25 cellular contexts compared by ENCODE assay signal in the genomic region with DNA sequence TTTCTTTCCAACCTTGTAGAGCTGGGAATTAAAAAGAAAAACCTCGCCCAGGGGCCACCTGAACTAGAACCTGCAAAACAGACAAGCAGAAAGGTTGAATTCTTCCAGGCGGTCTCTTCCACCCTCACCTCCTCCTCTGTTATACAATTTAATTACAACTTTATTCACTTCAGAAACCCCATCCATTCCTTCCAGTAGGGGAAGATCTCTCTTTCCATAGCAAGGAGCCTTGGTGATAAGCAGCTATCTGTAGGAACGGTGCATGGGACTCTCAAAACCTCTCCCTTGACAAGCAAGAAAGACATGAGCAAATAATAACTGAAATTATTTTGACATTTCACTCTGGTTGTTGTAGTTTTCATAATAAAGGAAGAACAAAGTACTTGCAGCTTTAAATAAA.
"Had no signal": no experiment of that assay in that cellular context is flagged by ENCODE, and none has a peak within 500 bp of the region (broad histone marks: within the 10 kb centered on the region; RNA-seq: fewer than 3 reads in every experiment).

No MANE protein-coding gene starts in this region.

- H3K36me3 Mint-ChIP-seq: stimulated activated memory B cell treated with anti-CD40 and anti-IgM and Interleukin-4, amounts not matched to agents 10 μg/mL and 1 μg/mL and 100 μg/mL, for 72 hours had no signal

- H3K4me1 Mint-ChIP-seq: stimulated activated memory B cell treated with anti-CD40 and anti-IgM and Interleukin-4, amounts not matched to agents 10 μg/mL and 1 μg/mL and 100 μg/mL, for 72 hours; stimulated activated naive CD8-positive, alpha-beta T cell treated with anti-CD3 and anti-CD28 coated beads, Interleukin-15, amount 100 ng/mL, for 72 hours had no signal

- H3K4me3 ChIP-seq: hepatocyte, left ventricle myocardium inferior, lung, right atrium auricular region, right lobe of liver, smooth muscle cell, tibial nerve, upper lobe of left lung, vagina had no signal

- H3K27me3 ChIP-seq: hepatocyte, neutrophil, right atrium auricular region, right lobe of liver, tibial nerve, upper lobe of left lung, vagina had no signal

- H3K36me3 ChIP-seq: left ventricle myocardium inferior, neutrophil, right atrium auricular region, right lobe of liver, tibial nerve, upper lobe of left lung, vagina had no signal

- H3K9ac ChIP-seq: parathyroid adenoma had no signal

- DNase-seq: islet precursor cell; left ventricle myocardium inferior; naive thymus-derived CD8-positive, alpha-beta T cell; occipital lobe; right lobe of liver; stimulated activated CD4-positive, alpha-beta T cell treated with anti-CD3 and anti-CD28 coated beads, Interleukin-1b, Interleukin-23, amount 100 ng/mL, for 48 hours; stimulated activated CD4-positive, alpha-beta T cell treated with anti-CD3 and anti-CD28 coated beads, Interleukin-2, amount 100 ng/mL, for 48 hours; stimulated activated CD4-positive, alpha-beta T cell treated with anti-CD3 and anti-CD28 coated beads, Interleukin-4, amount 100 ng/mL, for 4 hours; stimulated activated CD8-positive, alpha-beta memory T cell treated with anti-CD3 and anti-CD28 coated beads, Interleukin-4, amount 100 ng/mL, for 48 hours; stimulated activated naive CD4-positive, alpha-beta T cell treated with Interleukin-2 at 50 U/mL for 16 hours; stimulated activated naive CD8-positive, alpha-beta T cell treated with anti-CD3 and anti-CD28 coated beads, Interleukin-15, amount 100 ng/mL, for 72 hours; substantia nigra; upper lobe of left lung had no signal

- H3K79me2 ChIP-seq: hepatocyte, parathyroid adenoma had no signal

- H3K4me3 Mint-ChIP-seq: naive thymus-derived CD8-positive, alpha-beta T cell; nephron; neural crest cell; stimulated activated memory B cell treated with anti-CD40 and anti-IgM and Interleukin-4, amounts not matched to agents 10 μg/mL and 1 μg/mL and 100 μg/mL, for 72 hours; stimulated activated naive CD8-positive, alpha-beta T cell treated with anti-CD3 and anti-CD28 coated beads, Interleukin-15, amount 100 ng/mL, for 72 hours had no signal

- H2AFZ ChIP-seq: hepatocyte, parathyroid adenoma had no signal

- H3K4me1 ChIP-seq: parathyroid adenoma, right atrium auricular region, right lobe of liver, tibial nerve, upper lobe of left lung, vagina had no signal

- H3K27ac Mint-ChIP-seq: naive thymus-derived CD8-positive, alpha-beta T cell; nephron; progenitor cell of endocrine pancreas; stimulated activated memory B cell treated with anti-CD40 and anti-IgM and Interleukin-4, amounts not matched to agents 10 μg/mL and 1 μg/mL and 100 μg/mL, for 72 hours; stimulated activated naive CD8-positive, alpha-beta T cell treated with anti-CD3 and anti-CD28 coated beads, Interleukin-15, amount 100 ng/mL, for 72 hours had no signal

- ATAC-seq: naive thymus-derived CD8-positive, alpha-beta T cell; right lobe of liver; stimulated activated memory B cell treated with anti-CD40 and anti-IgM and Interleukin-4, amounts not matched to agents 10 μg/mL and 1 μg/mL and 100 μg/mL, for 72 hours; stimulated activated naive CD8-positive, alpha-beta T cell treated with anti-CD3 and anti-CD28 coated beads, Interleukin-15, amount 100 ng/mL, for 72 hours had no signal

- H3K27ac ChIP-seq: hepatocyte, left ventricle myocardium inferior, neutrophil, parathyroid adenoma, right atrium auricular region, right lobe of liver, tibial nerve, upper lobe of left lung, vagina had no signal

- H3K9me3 Mint-ChIP-seq: nephron had no signal

- H3K27me3 Mint-ChIP-seq: stimulated activated memory B cell treated with anti-CD40 and anti-IgM and Interleukin-4, amounts not matched to agents 10 μg/mL and 1 μg/mL and 100 μg/mL, for 72 hours; stimulated activated naive CD8-positive, alpha-beta T cell treated with anti-CD3 and anti-CD28 coated beads, Interleukin-15, amount 100 ng/mL, for 72 hours had no signal

- H3K4me2 ChIP-seq: hepatocyte, smooth muscle cell had no signal

- H3K9me3 ChIP-seq: neutrophil, right atrium auricular region, right lobe of liver, tibial nerve, upper lobe of left lung, vagina had no signal
